In genomic region chr18:13366977-13367892, GRCh38 we compare ENCODE assay signal across 24 cellular contexts.
DNase-seq lines count a peak whose midpoint lies in the region; ATAC-seq and TF ChIP-seq lines count a peak whose summit lies in the region.
"Had no signal": no experiment of that assay in that cellular context is flagged by ENCODE, and none has a peak within 500 bp of the region (broad histone marks: within the 10 kb centered on the region; RNA-seq: fewer than 3 reads in every experiment).

No MANE protein-coding gene starts in this region.

- H3K36me3 Mint-ChIP-seq in activated CD8-positive, alpha-beta memory T cell treated with anti-CD3 and anti-CD28 coated beads, Interleukin-2, amount 10 ng/mL, durations not matched to agents 7 days and 5 days: no peaks in the 10 kb centered on the region
- no peaks in the 10 kb centered on the region for H3K36me3 Mint-ChIP-seq in CD4-positive, CD25-positive, alpha-beta regulatory T cell
- H3K36me3 Mint-ChIP-seq in dendritic cell treated with granulocyte-macrophage colony-stimulating factor and Interleukin-4, amounts not matched to agents 40 ng/mL and 50 ng/mL, for 4 days (ENCODE audit: low read depth): peaks cover 13% of the 10 kb centered on the region
- H3K36me3 Mint-ChIP-seq: activated naive CD8-positive, alpha-beta T cell treated with anti-CD3 and anti-CD28 coated beads for 36 hours had no signal

- DNase-seq in activated CD8-positive, alpha-beta memory T cell treated with anti-CD3 and anti-CD28 coated beads for 24 hours: peak; percentile 53
- DNase-seq in activated CD8-positive, alpha-beta memory T cell treated with anti-CD3 and anti-CD28 coated beads, Interleukin-2, amount 10 ng/mL, durations not matched to agents 7 days and 5 days: no peak
- no peak for DNase-seq in CD4-positive, CD25-positive, alpha-beta regulatory T cell
- DNase-seq in neuronal stem cell (ENCODE audit: low spot score): no peak
- no peak for DNase-seq in PC-9
- no peak for DNase-seq in dermis blood vessel endothelial cell
- DNase-seq: activated CD4-positive, alpha-beta T cell treated with anti-CD3 and anti-CD28 coated beads for 1 hour; activated naive CD8-positive, alpha-beta T cell treated with anti-CD3 and anti-CD28 coated beads for 36 hours; AML-193; gastrocnemius medialis; hypothalamus; NCI-H146; NCI-H2171; NCI-H510A treated with DMSO at 0.1 percent for 48 hours; SIG-M5; stimulated activated CD8-positive, alpha-beta memory T cell treated with anti-CD3 and anti-CD28 coated beads, Interleukin-4, amount 100 ng/mL, for 48 hours had no signal

- POLR2A ChIA-PET in PC-9 (lab: Charles Lee; ENCODE audit: unreplicated experiment): no interaction called here

- no peak overlapping the region for H4K8ac ChIP-seq in neuronal stem cell (ENCODE audit: low read depth, low read length)

- H2BK5ac ChIP-seq in neuronal stem cell (ENCODE audit: low read length): no peak overlapping the region

- no peak overlapping the region for H3K4me2 ChIP-seq in neuronal stem cell (ENCODE audit: insufficient read depth, low read length, poor library complexity, severe bottlenecking)
- no peak overlapping the region for H3K4me2 ChIP-seq in PC-9
- H3K4me2 ChIP-seq: KMS-11 had no signal

- H3K9me3 ChIP-seq in CD4-positive, CD25-positive, alpha-beta regulatory T cell (ENCODE audit: control insufficient read depth in 2 of 2, low read length in 2 of 2): no peaks in the 10 kb centered on the region
- no peaks in the 10 kb centered on the region for H3K9me3 ChIP-seq in neuronal stem cell (replicated peaks in 1 of 2; ENCODE audit: control insufficient read depth in 2 of 2, insufficient read depth in 1 of 2, low read depth in 1 of 2, low read length in 2 of 2)
- H3K9me3 ChIP-seq in PC-9 (ENCODE audit: insufficient read depth, low read depth): no peaks in the 10 kb centered on the region
- H3K9me3 ChIP-seq: gastrocnemius medialis, neutrophil, upper lobe of left lung had no signal

- no peak overlapping the region for H3K9ac ChIP-seq in neuronal stem cell (ENCODE audit: low read depth, low read length, poor library complexity)
- H3K9ac ChIP-seq: KMS-11 had no signal

- H3K36me3 ChIP-seq in CD4-positive, CD25-positive, alpha-beta regulatory T cell (ENCODE audit: control insufficient read depth, insufficient read depth, low read length): no peaks in the 10 kb centered on the region
- H3K36me3 ChIP-seq in neuronal stem cell (replicated peaks in 1 of 2; ENCODE audit: control insufficient read depth in 2 of 2, insufficient read depth in 2 of 2, low read length in 2 of 2) (no peaks in the 10 kb centered on the region), PC-9 (ENCODE audit: low read depth) (no peaks in the 10 kb centered on the region)
- H3K36me3 ChIP-seq: gastrocnemius medialis, neutrophil, upper lobe of left lung had no signal

- H3K27ac ChIP-seq in CD4-positive, CD25-positive, alpha-beta regulatory T cell (ENCODE audit: insufficient read depth, low read length, poor library complexity, severe bottlenecking): no peak overlapping the region
- H3K27ac ChIP-seq in neuronal stem cell (replicated peaks; ENCODE audit: low read length): no peak overlapping the region
- H3K27ac ChIP-seq in PC-9: no peak overlapping the region
- H3K27ac ChIP-seq: gastrocnemius medialis, KMS-11, neutrophil, upper lobe of left lung had no signal

- no CpG with 5 or more reads among the region's 26 CpGs for WGBS in neuronal stem cell (ENCODE audit: extremely low coverage in 2 of 2, insufficient read length in 2 of 2, insufficient replicate concordance in 1 of 2), 2 donors

- H4K20me1 ChIP-seq in PC-9 (ENCODE audit: insufficient read depth): peaks cover 3% of the 10 kb centered on the region; the same call in 1 of the 2 replicates

- CTCF ChIA-PET in activated CD8-positive, alpha-beta memory T cell treated with anti-CD3 and anti-CD28 coated beads, Interleukin-2, amount 10 ng/mL, durations not matched to agents 7 days and 5 days (lab: Charles Lee): no interaction called here
- CTCF ChIA-PET in PC-9 (lab: Charles Lee): no interaction called here

- H3K9me2 ChIP-seq in PC-9 (ENCODE audit: insufficient read depth): no peaks in the 10 kb centered on the region

- no peaks in the 10 kb centered on the region for H3F3A ChIP-seq in PC-9 (ENCODE audit: insufficient read depth, low read depth)

- H3K4me3 Mint-ChIP-seq in activated CD8-positive, alpha-beta memory T cell treated with anti-CD3 and anti-CD28 coated beads, Interleukin-2, amount 10 ng/mL, durations not matched to agents 7 days and 5 days: no peak overlapping the region
- H3K4me3 Mint-ChIP-seq in CD4-positive, CD25-positive, alpha-beta regulatory T cell: peak overlapping the region in 1 of 4 donors; percentile 9
- no peak overlapping the region for H3K4me3 Mint-ChIP-seq in dendritic cell treated with granulocyte-macrophage colony-stimulating factor and Interleukin-4, amounts not matched to agents 40 ng/mL and 50 ng/mL, for 4 days
- H3K4me3 Mint-ChIP-seq: activated naive CD8-positive, alpha-beta T cell treated with anti-CD3 and anti-CD28 coated beads for 36 hours had no signal

- intact Hi-C loops in dendritic cell treated with granulocyte-macrophage colony-stimulating factor and Interleukin-4, amounts not matched to agents 40 ng/mL and 50 ng/mL, for 4 days (cut with micrococcal nuclease): no loop called here
- intact Hi-C loops in PC-9 (cut with micrococcal nuclease; ENCODE audit: unreplicated experiment): no loop called here

- peak overlapping the region; percentile 53 for H3K18ac ChIP-seq in neuronal stem cell (ENCODE audit: low read length)

- H2BK12ac ChIP-seq in neuronal stem cell (ENCODE audit: low read length): no peak overlapping the region

- H3K4me1 Mint-ChIP-seq in activated CD8-positive, alpha-beta memory T cell treated with anti-CD3 and anti-CD28 coated beads, Interleukin-2, amount 10 ng/mL, durations not matched to agents 7 days and 5 days: peaks cover 3% of the 10 kb centered on the region
- H3K4me1 Mint-ChIP-seq in CD4-positive, CD25-positive, alpha-beta regulatory T cell: peaks cover 19 to 39% (median 25%) of the 10 kb centered on the region in 4 donors
- H3K4me1 Mint-ChIP-seq in dendritic cell treated with granulocyte-macrophage colony-stimulating factor and Interleukin-4, amounts not matched to agents 40 ng/mL and 50 ng/mL, for 4 days (ENCODE audit: low read depth): peaks cover 70% of the 10 kb centered on the region

- H2AFZ ChIP-seq in neuronal stem cell (ENCODE audit: low read length) (no peak overlapping the region), PC-9 (no peak overlapping the region)

- H3K27me3 Mint-ChIP-seq in activated CD8-positive, alpha-beta memory T cell treated with anti-CD3 and anti-CD28 coated beads, Interleukin-2, amount 10 ng/mL, durations not matched to agents 7 days and 5 days: peaks cover 12% of the 10 kb centered on the region
- no peaks in the 10 kb centered on the region for H3K27me3 Mint-ChIP-seq in CD4-positive, CD25-positive, alpha-beta regulatory T cell
- peaks cover 4% of the 10 kb centered on the region for H3K27me3 Mint-ChIP-seq in dendritic cell treated with granulocyte-macrophage colony-stimulating factor and Interleukin-4, amounts not matched to agents 40 ng/mL and 50 ng/mL, for 4 days
- H3K27me3 Mint-ChIP-seq: activated naive CD8-positive, alpha-beta T cell treated with anti-CD3 and anti-CD28 coated beads for 36 hours had no signal

- no peak overlapping the region for H3K14ac ChIP-seq in neuronal stem cell (ENCODE audit: low read length)

- no peak overlapping the region for H3K27ac Mint-ChIP-seq in activated CD8-positive, alpha-beta memory T cell treated with anti-CD3 and anti-CD28 coated beads, Interleukin-2, amount 10 ng/mL, durations not matched to agents 7 days and 5 days
- peak overlapping the region in 2 of 3 donors; percentile 69 to 96 for H3K27ac Mint-ChIP-seq in CD4-positive, CD25-positive, alpha-beta regulatory T cell
- peak overlapping the region; percentile 18 for H3K27ac Mint-ChIP-seq in dendritic cell treated with granulocyte-macrophage colony-stimulating factor and Interleukin-4, amounts not matched to agents 40 ng/mL and 50 ng/mL, for 4 days
- H3K27ac Mint-ChIP-seq: activated naive CD8-positive, alpha-beta T cell treated with anti-CD3 and anti-CD28 coated beads for 36 hours had no signal

- no peaks in the 10 kb centered on the region for H3K79me1 ChIP-seq in neuronal stem cell (ENCODE audit: low read depth, low read length)

- H3K27me3 ChIP-seq in CD4-positive, CD25-positive, alpha-beta regulatory T cell (ENCODE audit: control insufficient read depth, insufficient read depth, low read length): no peaks in the 10 kb centered on the region
- H3K27me3 ChIP-seq in neuronal stem cell (ENCODE audit: control insufficient read depth in 3 of 3, insufficient read depth in 3 of 3, low read depth in 1 of 3, low read length in 3 of 3): no peaks in the 10 kb centered on the region
- peaks cover 93% of the 10 kb centered on the region for H3K27me3 ChIP-seq in PC-9 (ENCODE audit: insufficient read depth, low read depth)
- H3K27me3 ChIP-seq: gastrocnemius medialis, neutrophil, upper lobe of left lung had no signal

- H3K4ac ChIP-seq in neuronal stem cell (ENCODE audit: low read length): no peak overlapping the region

- no peak for TF ChIP-seq CTCF in PC-9 (conservative IDR thresholded peaks at IDR 0.05)

- H3K4me3 ChIP-seq in CD4-positive, CD25-positive, alpha-beta regulatory T cell (ENCODE audit: low read depth, low read length): no peak overlapping the region
- H3K4me3 ChIP-seq in neuronal stem cell (ENCODE audit: low read length in 2 of 2) (no peak overlapping the region), PC-9 (no peak overlapping the region)
- H3K4me3 ChIP-seq: gastrocnemius medialis, GM12878, lung, upper lobe of left lung had no signal

- H3K9me3 Mint-ChIP-seq in activated CD8-positive, alpha-beta memory T cell treated with anti-CD3 and anti-CD28 coated beads, Interleukin-2, amount 10 ng/mL, durations not matched to agents 7 days and 5 days (ENCODE audit: low read depth): no peaks in the 10 kb centered on the region
- H3K9me3 Mint-ChIP-seq in CD4-positive, CD25-positive, alpha-beta regulatory T cell: no peaks in the 10 kb centered on the region
- no peaks in the 10 kb centered on the region for H3K9me3 Mint-ChIP-seq in dendritic cell treated with granulocyte-macrophage colony-stimulating factor and Interleukin-4, amounts not matched to agents 40 ng/mL and 50 ng/mL, for 4 days
- H3K9me3 Mint-ChIP-seq: activated naive CD8-positive, alpha-beta T cell treated with anti-CD3 and anti-CD28 coated beads for 36 hours had no signal

- no peak overlapping the region for H2AK5ac ChIP-seq in neuronal stem cell (ENCODE audit: low read depth, low read length)

- no peak overlapping the region for H2BK120ac ChIP-seq in neuronal stem cell (ENCODE audit: low read depth, low read length)

- no peak overlapping the region for H4K91ac ChIP-seq in neuronal stem cell (ENCODE audit: low read depth, low read length, poor library complexity)

- no TSS peak for BruUV-seq in PC-9 (replicated peaks; lab: Mats Ljungman, UMichigan)

- no peak for ATAC-seq in activated CD8-positive, alpha-beta memory T cell treated with anti-CD3 and anti-CD28 coated beads, Interleukin-2, amount 10 ng/mL, durations not matched to agents 7 days and 5 days
- no peak for ATAC-seq in CD4-positive, CD25-positive, alpha-beta regulatory T cell (ENCODE audit: low read depth in 2 of 2)
- no peak for ATAC-seq in HG02885 (IDR thresholded peaks at IDR 0.05; ENCODE audit: poor library complexity, unreplicated experiment)
- ATAC-seq: gastrocnemius medialis, GM12878, Panc1 had no signal

- no peak overlapping the region for H3K23ac ChIP-seq in neuronal stem cell (ENCODE audit: low read depth, low read length, poor library complexity)

- no peak overlapping the region for H2BK15ac ChIP-seq in neuronal stem cell (ENCODE audit: low read length)

- no peaks in the 10 kb centered on the region for H3K79me2 ChIP-seq in PC-9 (ENCODE audit: low read depth)

- H3K4me1 ChIP-seq in CD4-positive, CD25-positive, alpha-beta regulatory T cell (ENCODE audit: control insufficient read depth, insufficient read depth, low read length, poor library complexity, severe bottlenecking): peaks cover 29% of the 10 kb centered on the region
- H3K4me1 ChIP-seq in neuronal stem cell (ENCODE audit: control insufficient read depth in 2 of 2, insufficient read depth in 1 of 2, low read depth in 1 of 2, low read length in 2 of 2) (peaks cover 0 to 1% of the 10 kb centered on the region in 2 donors), PC-9 (replicated peaks; ENCODE audit: insufficient read depth) (no peaks in the 10 kb centered on the region)
- H3K4me1 ChIP-seq: upper lobe of left lung had no signal
